Comparison of ENCODE assay signal across 8 cellular contexts in the genomic region with DNA sequence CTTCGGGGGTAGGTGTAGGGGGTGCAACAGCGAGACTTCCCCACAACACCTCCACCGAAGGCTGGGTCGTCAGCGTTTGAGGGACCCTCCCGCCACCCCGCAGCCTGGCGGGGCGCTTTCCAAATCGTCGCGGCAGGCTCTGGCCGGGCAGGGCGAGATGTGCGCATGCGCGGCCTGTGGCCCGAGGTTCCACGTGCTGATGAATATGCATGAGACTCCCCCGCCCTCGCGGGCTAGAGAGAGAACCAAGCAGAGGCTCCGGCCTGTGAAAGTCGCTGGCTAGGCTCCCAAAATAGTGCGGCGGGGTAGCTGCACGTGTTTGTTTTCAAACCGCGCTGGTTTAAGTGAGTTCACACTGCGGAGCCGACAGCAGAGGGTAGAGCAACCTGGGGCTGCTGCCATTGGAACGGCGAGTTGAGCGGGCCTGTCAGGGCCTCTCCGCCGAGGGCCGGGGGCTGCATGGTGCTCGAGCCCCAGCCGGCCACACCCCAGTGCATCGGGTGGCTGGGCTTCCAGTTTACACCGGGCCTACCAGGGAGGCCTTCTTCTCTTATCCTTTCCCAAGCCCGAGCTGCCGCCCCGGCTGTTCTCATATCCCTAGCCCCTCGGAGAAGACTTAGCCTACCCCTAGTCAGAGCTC. TPM values are rescaled to one million over a fixed set of nuclear protein-coding genes. Genes with fewer than 3 reads are reported as not detected.
DNase-seq lines count a peak whose midpoint lies in the region; ATAC-seq and TF ChIP-seq lines count a peak whose summit lies in the region.

No MANE protein-coding gene starts in this region.

- peak; percentile 17; the same call in 2 of the 3 replicates for ATAC-seq in SK-N-SH treated with all-trans-retinoic acid at 6 μM for 48 hours

- intact Hi-C loops in posterior cingulate gyrus (cut with DNase I) (no loop called here), prostate gland (cut with DNase I) (no loop called here)

- H3K9me3 ChIP-seq in prostate gland: no peaks in the 10 kb centered on the region

- H3K4me1 ChIP-seq in prostate gland (replicated peaks): no peaks in the 10 kb centered on the region

- no peak for TF ChIP-seq CTCF in prostate gland (IDR thresholded peaks at IDR 0.05)

- no peak overlapping the region for H3K4me3 ChIP-seq in prostate gland

- whole genome bisulfite sequencing in prostate gland: 5% methylated on average over 42 of the region's 45 CpGs

- H3K27me3 ChIP-seq in prostate gland (replicated peaks; ENCODE audit: insufficient read depth): peaks cover 49% of the 10 kb centered on the region

- in situ Hi-C loops in G401 (cut with HindIII; ENCODE audit: low sequenced_read_pairs): no loop called here

- no peak for TF ChIP-seq POLR2A in prostate gland (IDR thresholded peaks at IDR 0.05)

- H3K36me3 ChIP-seq in prostate gland: no peaks in the 10 kb centered on the region

- H3K27ac ChIP-seq in prostate gland: no peak overlapping the region

- DNase-seq in G401 (ENCODE audit: low spot score): peak; percentile 98
- DNase-seq in glomerular visceral epithelial cell (ENCODE audit: extremely low spot score): peak; percentile 30
- peak; percentile 83 to 98 (median 92) for DNase-seq in posterior cingulate gyrus
- no peak for DNase-seq in NCI-H2029 (lab: John Stamatoyannopoulos, UW)
- no peak for DNase-seq in RKO (ENCODE audit: low spot score)
- DNase-seq in prostate gland (ENCODE audit: low spot score): no peak
- DNase-seq in activated T-cell treated with anti-CD3 and anti-CD28 coated beads for 4 hours: no peak

TF ChIP-seq in SK-N-SH treated with all-trans-retinoic acid at 6 μM for 48 hours, 23 proteins besides CTCF, POLR2A, EP300 and RAD21:
- TF ChIP-seq, protein P1, sequence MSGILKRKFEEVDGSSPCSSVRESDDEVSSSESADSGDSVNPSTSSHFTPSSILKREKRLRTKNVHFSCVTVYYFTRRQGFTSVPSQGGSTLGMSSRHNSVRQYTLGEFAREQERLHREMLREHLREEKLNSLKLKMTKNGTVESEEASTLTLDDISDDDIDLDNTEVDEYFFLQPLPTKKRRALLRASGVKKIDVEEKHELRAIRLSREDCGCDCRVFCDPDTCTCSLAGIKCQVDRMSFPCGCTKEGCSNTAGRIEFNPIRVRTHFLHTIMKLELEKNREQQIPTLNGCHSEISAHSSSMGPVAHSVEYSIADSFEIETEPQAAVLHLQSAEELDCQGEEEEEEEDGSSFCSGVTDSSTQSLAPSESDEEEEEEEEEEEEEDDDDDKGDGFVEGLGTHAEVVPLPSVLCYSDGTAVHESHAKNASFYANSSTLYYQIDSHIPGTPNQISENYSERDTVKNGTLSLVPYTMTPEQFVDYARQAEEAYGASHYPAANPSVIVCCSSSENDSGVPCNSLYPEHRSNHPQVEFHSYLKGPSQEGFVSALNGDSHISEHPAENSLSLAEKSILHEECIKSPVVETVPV (CRISPR knock-in tag; IDR thresholded peaks at IDR 0.05): no peak
- TF ChIP-seq ZFP30 (CRISPR knock-in tag; IDR thresholded peaks at IDR 0.05): no peak
- no peak for TF ChIP-seq ISL1 (CRISPR knock-in tag; IDR thresholded peaks at IDR 0.05)
- no peak for TF ChIP-seq TOX (CRISPR knock-in tag; IDR thresholded peaks at IDR 0.05; ENCODE audit: borderline replicate concordance)
- TF ChIP-seq, protein P2, sequence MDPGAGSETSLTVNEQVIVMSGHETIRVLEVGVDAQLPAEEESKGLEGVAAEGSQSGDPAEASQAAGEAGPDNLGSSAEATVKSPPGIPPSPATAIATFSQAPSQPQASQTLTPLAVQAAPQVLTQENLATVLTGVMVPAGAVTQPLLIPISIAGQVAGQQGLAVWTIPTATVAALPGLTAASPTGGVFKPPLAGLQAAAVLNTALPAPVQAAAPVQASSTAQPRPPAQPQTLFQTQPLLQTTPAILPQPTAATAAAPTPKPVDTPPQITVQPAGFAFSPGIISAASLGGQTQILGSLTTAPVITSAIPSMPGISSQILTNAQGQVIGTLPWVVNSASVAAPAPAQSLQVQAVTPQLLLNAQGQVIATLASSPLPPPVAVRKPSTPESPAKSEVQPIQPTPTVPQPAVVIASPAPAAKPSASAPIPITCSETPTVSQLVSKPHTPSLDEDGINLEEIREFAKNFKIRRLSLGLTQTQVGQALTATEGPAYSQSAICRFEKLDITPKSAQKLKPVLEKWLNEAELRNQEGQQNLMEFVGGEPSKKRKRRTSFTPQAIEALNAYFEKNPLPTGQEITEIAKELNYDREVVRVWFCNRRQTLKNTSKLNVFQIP (CRISPR knock-in tag; IDR thresholded peaks at IDR 0.05; ENCODE audit: borderline replicate concordance, low read depth): no peak
- no peak for TF ChIP-seq ZNF70 (CRISPR knock-in tag; IDR thresholded peaks at IDR 0.05)
- no peak for TF ChIP-seq ARNTL (CRISPR knock-in tag; IDR thresholded peaks at IDR 0.05; ENCODE audit: borderline replicate concordance, low read depth)
- no peak for TF ChIP-seq GLIS3 (CRISPR knock-in tag; IDR thresholded peaks at IDR 0.05)
- no peak for TF ChIP-seq OSR1 (CRISPR knock-in tag; IDR thresholded peaks at IDR 0.05)
- no peak for TF ChIP-seq ESRRG (CRISPR knock-in tag; IDR thresholded peaks at IDR 0.05)
- no peak for TF ChIP-seq RARB (CRISPR knock-in tag; IDR thresholded peaks at IDR 0.05)
- TF ChIP-seq, protein P3, sequence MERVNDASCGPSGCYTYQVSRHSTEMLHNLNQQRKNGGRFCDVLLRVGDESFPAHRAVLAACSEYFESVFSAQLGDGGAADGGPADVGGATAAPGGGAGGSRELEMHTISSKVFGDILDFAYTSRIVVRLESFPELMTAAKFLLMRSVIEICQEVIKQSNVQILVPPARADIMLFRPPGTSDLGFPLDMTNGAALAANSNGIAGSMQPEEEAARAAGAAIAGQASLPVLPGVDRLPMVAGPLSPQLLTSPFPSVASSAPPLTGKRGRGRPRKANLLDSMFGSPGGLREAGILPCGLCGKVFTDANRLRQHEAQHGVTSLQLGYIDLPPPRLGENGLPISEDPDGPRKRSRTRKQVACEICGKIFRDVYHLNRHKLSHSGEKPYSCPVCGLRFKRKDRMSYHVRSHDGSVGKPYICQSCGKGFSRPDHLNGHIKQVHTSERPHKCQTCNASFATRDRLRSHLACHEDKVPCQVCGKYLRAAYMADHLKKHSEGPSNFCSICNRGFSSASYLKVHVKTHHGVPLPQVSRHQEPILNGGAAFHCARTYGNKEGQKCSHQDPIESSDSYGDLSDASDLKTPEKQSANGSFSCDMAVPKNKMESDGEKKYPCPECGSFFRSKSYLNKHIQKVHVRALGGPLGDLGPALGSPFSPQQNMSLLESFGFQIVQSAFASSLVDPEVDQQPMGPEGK (CRISPR knock-in tag; IDR thresholded peaks at IDR 0.05; ENCODE audit: borderline replicate concordance): no peak

RNA-seq across cellular contexts. Expression of a gene that starts 10.0 kb away (rescaled TPM):
- not detected in 2 replicates for total RNA-seq in G401 (2014; rRNA removed; shearing (Covaris generic))
- not detected for total RNA-seq in prostate gland

RNA-seq across cellular contexts. Expression of a gene that starts 12.8 kb away (rescaled TPM):
- not detected in 2 replicates for total RNA-seq in G401 (2014; rRNA removed; shearing (Covaris generic))
- total RNA-seq in prostate gland: not detected

Comparison
In these comparisons a context has a peak if more than half of its experiments do, and no peak if none do; other contexts are left out.
1. DNase-seq: peak in G401 (single experiment), glomerular visceral epithelial cell (single experiment) and posterior cingulate gyrus (10 of 10); none in NCI-H2029 (single experiment), RKO (single experiment), prostate gland (single experiment) and activated T-cell treated with anti-CD3 and anti-CD28 coated beads for 4 hours (single experiment).